ENCODE assay signal across 9 cellular contexts in genomic region chr7:120052884-120053382, GRCh38.
DNase-seq lines count a peak whose midpoint lies in the region; ATAC-seq and TF ChIP-seq lines count a peak whose summit lies in the region.
"Had no signal": no experiment of that assay in that cellular context is flagged by ENCODE, and none has a peak within 500 bp of the region (broad histone marks: within the 10 kb centered on the region; RNA-seq: fewer than 3 reads in every experiment).

No MANE protein-coding gene starts in this region.

- no peak overlapping the region for H3K4me3 ChIP-seq in foreskin fibroblast (ENCODE audit: low read depth in 1 of 2, low read length in 2 of 2)

- POLR2A ChIA-PET in RWPE1 (lab: Yijun Ruan, JAX; ENCODE audit: low non-redundant PET) = no interaction called here

- H3K27ac ChIP-seq in RWPE1 = no peak overlapping the region

- ATAC-seq in HG03460 (IDR thresholded peaks at IDR 0.05; ENCODE audit: unreplicated experiment) = no peak
- no peak for ATAC-seq in GM18909 (IDR thresholded peaks at IDR 0.05; ENCODE audit: poor library complexity, unreplicated experiment)
- no peak for ATAC-seq in HG03354 (IDR thresholded peaks at IDR 0.05; ENCODE audit: poor library complexity, severe bottlenecking, unreplicated experiment)

- CTCF ChIA-PET in RWPE1 (lab: Yijun Ruan, JAX) = no interaction called here

- peak; percentile 32 for DNase-seq in ELF-1 (ENCODE audit: low read depth, low spot score)
- peak; percentile 44 for DNase-seq in RWPE1 (ENCODE audit: low spot score)
- DNase-seq in foreskin fibroblast = peak; percentile 69 to 81
- DNase-seq in renal cortical epithelial cell (ENCODE audit: low read depth) = peak; percentile 99
- DNase-seq in activated CD4-positive, alpha-beta T cell treated with anti-CD3 and anti-CD28 coated beads, Interleukin-2, amount 50 U/mL, for 48 hours = no peak
- DNase-seq: stimulated activated CD4-positive, alpha-beta T cell treated with anti-CD3 and anti-CD28 coated beads, Interleukin-4, amount 100 ng/mL, for 24 hours had no signal

- TF ChIP-seq CTCF in RWPE1 (conservative IDR thresholded peaks at IDR 0.05; ENCODE audit: low read depth) (no peak), foreskin fibroblast (IDR thresholded peaks at IDR 0.05; ENCODE audit: low read depth, low read length) (no peak)

Comparison
In these comparisons a context has a peak if more than half of its experiments do, and no peak if none do; other contexts are left out.
1. DNase-seq: peak in ELF-1 (single experiment), RWPE1 (single experiment), foreskin fibroblast (2 of 2) and renal cortical epithelial cell (single experiment); none in activated CD4-positive, alpha-beta T cell treated with anti-CD3 and anti-CD28 coated beads, Interleukin-2, amount 50 U/mL, for 48 hours (0 of 2).